ENCODE assay signal across 18 cellular contexts in the genomic region with DNA sequence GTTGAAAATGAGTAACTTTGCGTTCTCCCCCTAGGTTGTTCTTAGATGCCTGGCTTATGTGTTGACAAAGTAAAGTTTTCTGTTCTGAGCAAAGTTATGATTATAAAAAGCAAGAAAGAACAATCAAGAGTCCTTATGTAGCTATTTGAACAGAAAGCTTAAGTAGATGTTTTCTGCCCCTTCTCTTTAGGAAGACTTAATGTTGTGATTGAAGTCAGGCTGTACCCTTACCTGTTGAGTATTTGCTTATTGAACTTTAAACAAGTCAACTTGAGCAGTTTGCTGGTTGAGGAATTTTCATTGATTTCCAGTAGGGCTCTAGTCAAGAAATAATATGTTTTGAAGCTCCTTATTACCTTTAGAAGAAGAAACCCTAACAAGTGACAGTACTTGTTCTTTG. TPM values are rescaled to one million over a fixed set of nuclear protein-coding genes. Genes with fewer than 3 reads are reported as not detected.
A peak's percentile ranks its signal among the peaks of the same experiment; 100 is the strongest.
DNase-seq lines count a peak whose midpoint lies in the region; ATAC-seq and TF ChIP-seq lines count a peak whose summit lies in the region.
"Had no signal": no experiment of that assay in that cellular context is flagged by ENCODE, and none has a peak within 500 bp of the region (broad histone marks: within the 10 kb centered on the region; RNA-seq: fewer than 3 reads in every experiment).

No MANE protein-coding gene starts in this region.

- no peaks in the 10 kb centered on the region for H3K9me2 ChIP-seq in PC-3 (replicated peaks; ENCODE audit: low read length)

- H3K4me3 Mint-ChIP-seq in natural killer cell treated with Interleukin-12 subunit alpha and Interleukin-12 subunit beta and Interleukin-15 and Interleukin-18, amount 100 ng/mL, for 72 hours, result no peak overlapping the region
- H3K4me3 Mint-ChIP-seq: B cell; CD4-positive, CD25-positive, alpha-beta regulatory T cell; CD8-positive, alpha-beta T cell; HFFc6 had no signal

- H3K27ac ChIP-seq in PC-3 (ENCODE audit: low read length) (no peak overlapping the region), left lung (no peak overlapping the region), psoas muscle (no peak overlapping the region)
- H3K27ac ChIP-seq: 22Rv1, BLaER1, C4-2B had no signal

- intact Hi-C loops in PC-3 (cut with micrococcal nuclease), result no loop called here
- intact Hi-C loops in left lung (cut with DNase I), result no loop called here
- intact Hi-C loops in psoas muscle (cut with DNase I), result loop anchor here in 1 of 2 donors (5.0 kb wide), 1 partner anchor 49 kb away; no protein-coding TSS in a partner anchor

- no peak overlapping the region for H2AFZ ChIP-seq in PC-3 (ENCODE audit: low read length)

- ATAC-seq in PC-3 (no peak), left lung (peak; percentile 74), psoas muscle (no peak)
- no peak for ATAC-seq in natural killer cell treated with Interleukin-12 subunit alpha and Interleukin-12 subunit beta and Interleukin-15 and Interleukin-18, amount 100 ng/mL, for 72 hours
- ATAC-seq: CD8-positive, alpha-beta T cell had no signal

- H3K36me3 Mint-ChIP-seq in natural killer cell treated with Interleukin-12 subunit alpha and Interleukin-12 subunit beta and Interleukin-15 and Interleukin-18, amount 100 ng/mL, for 72 hours, result peaks cover 5% of the 10 kb centered on the region

- no peak for DNase-seq in PC-3
- no peak for DNase-seq in left lung
- DNase-seq in natural killer cell treated with Interleukin-12 subunit alpha and Interleukin-12 subunit beta and Interleukin-15 and Interleukin-18, amount 100 ng/mL, for 72 hours (ENCODE audit: low spot score), result no peak
- DNase-seq in NOMO-1 treated with DMSO at 0.1 percent for 48 hours (lab: John Stamatoyannopoulos, UW; ENCODE audit: unreplicated experiment), result no peak
- no peak for DNase-seq in cerebellar nuclear complex (lab: John Stamatoyannopoulos, UW)
- no peak for DNase-seq in psoas muscle
- DNase-seq: Caco-2; CD4-positive, CD25-positive, alpha-beta regulatory T cell; DMS153; DND-41; GOT3; HFFc6 had no signal

- H3K9ac ChIP-seq in PC-3 (ENCODE audit: low read length), result no peak overlapping the region
- H3K9ac ChIP-seq: BLaER1 had no signal

- WGBS in psoas muscle, 3 donors, result 95 to 98% (median 98%) methylated on average over 1 of the region's 1 CpG

- no peak overlapping the region for H3K4me3 ChIP-seq in PC-3 (ENCODE audit: low read length)
- H3K4me3 ChIP-seq in left lung, result no peak overlapping the region
- no peak overlapping the region for H3K4me3 ChIP-seq in psoas muscle
- H3K4me3 ChIP-seq: BLaER1, HAP-1 had no signal

- POLR2A ChIA-PET in PC-3 (lab: Charles Lee; ENCODE audit: unreplicated experiment), result no interaction called here

- peaks cover 10% of the 10 kb centered on the region for H3K4me1 ChIP-seq in PC-3 (ENCODE audit: insufficient read depth, low read length)
- no peaks in the 10 kb centered on the region for H3K4me1 ChIP-seq in left lung
- peaks cover 10% of the 10 kb centered on the region for H3K4me1 ChIP-seq in psoas muscle
- H3K4me1 ChIP-seq: BLaER1, Caco-2, HAP-1 had no signal

- no peaks in the 10 kb centered on the region for H3K9me3 ChIP-seq in PC-3 (ENCODE audit: low read length)
- H3K9me3 ChIP-seq in left lung, result no peaks in the 10 kb centered on the region
- no peaks in the 10 kb centered on the region for H3K9me3 ChIP-seq in psoas muscle
- H3K9me3 ChIP-seq: BLaER1, Caco-2, HAP-1 had no signal

- H3K27ac Mint-ChIP-seq in natural killer cell treated with Interleukin-12 subunit alpha and Interleukin-12 subunit beta and Interleukin-15 and Interleukin-18, amount 100 ng/mL, for 72 hours, result peak overlapping the region; percentile 6 to 15
- H3K27ac Mint-ChIP-seq: B cell; CD8-positive, alpha-beta T cell; HFFc6 had no signal

- H3K9me3 Mint-ChIP-seq in natural killer cell treated with Interleukin-12 subunit alpha and Interleukin-12 subunit beta and Interleukin-15 and Interleukin-18, amount 100 ng/mL, for 72 hours, result no peaks in the 10 kb centered on the region
- H3K9me3 Mint-ChIP-seq: CD4-positive, CD25-positive, alpha-beta regulatory T cell; CD8-positive, alpha-beta T cell; HFFc6 had no signal

- H3K79me2 ChIP-seq in PC-3 (ENCODE audit: low read length), result no peaks in the 10 kb centered on the region

- H4K20me1 ChIP-seq in PC-3 (ENCODE audit: low read length), result peaks cover 12% of the 10 kb centered on the region

- no peaks in the 10 kb centered on the region for H3K27me3 Mint-ChIP-seq in natural killer cell treated with Interleukin-12 subunit alpha and Interleukin-12 subunit beta and Interleukin-15 and Interleukin-18, amount 100 ng/mL, for 72 hours
- H3K27me3 Mint-ChIP-seq: B cell; CD4-positive, CD25-positive, alpha-beta regulatory T cell had no signal

- H3K27me3 ChIP-seq in PC-3 (ENCODE audit: low read length), result no peaks in the 10 kb centered on the region
- H3K27me3 ChIP-seq in left lung, result no peaks in the 10 kb centered on the region
- no peaks in the 10 kb centered on the region for H3K27me3 ChIP-seq in psoas muscle (ENCODE audit: insufficient read depth in 3 of 3, low read length in 2 of 3)
- H3K27me3 ChIP-seq: BLaER1 had no signal

- H3K4me1 Mint-ChIP-seq in natural killer cell treated with Interleukin-12 subunit alpha and Interleukin-12 subunit beta and Interleukin-15 and Interleukin-18, amount 100 ng/mL, for 72 hours (ENCODE audit: low read depth in 2 of 2), result peaks cover 21 to 25% of the 10 kb centered on the region in 2 donors
- H3K4me1 Mint-ChIP-seq: B cell had no signal

- H3K36me3 ChIP-seq in PC-3 (ENCODE audit: low read depth, low read length) (peaks cover 29% of the 10 kb centered on the region), left lung (peaks cover 0 to 29% of the 10 kb centered on the region in 2 donors), psoas muscle (ENCODE audit: insufficient read depth in 1 of 2, low read depth in 1 of 2) (peaks cover 0 to 42% of the 10 kb centered on the region in 2 donors)

- no peak overlapping the region for H3K4me2 ChIP-seq in PC-3 (ENCODE audit: low read length)
- H3K4me2 ChIP-seq: BLaER1 had no signal

- CTCF ChIA-PET in PC-3 (lab: Charles Lee), result no interaction called here

- TSS peak; percentile 11 for BruUV-seq in PC-3 (replicated peaks; lab: Mats Ljungman, UMichigan)

- TF ChIP-seq CTCF in PC-3 (conservative IDR thresholded peaks at IDR 0.05; ENCODE audit: low read depth, low read length) (no peak), left lung (IDR thresholded peaks at IDR 0.05) (no peak), psoas muscle (IDR thresholded peaks at IDR 0.05) (no peak)

- H3F3A ChIP-seq in PC-3 (ENCODE audit: low read length, unreplicated experiment), result no peaks in the 10 kb centered on the region

RNA-seq across cellular contexts. Expression of gene VDAC2, which starts 33.9 kb away (rescaled TPM):
- total RNA-seq in PC-3 (2014; rRNA removed) (463 and 542 TPM in 2 replicates), left lung (100 to 1,000 TPM; 151 to 155 TPM), psoas muscle (100 to 1,000 TPM; 314 to 546 (median 399) TPM)
- 100 to 1,000 TPM; 160 to 187 TPM for total RNA-seq in natural killer cell treated with Interleukin-12 subunit alpha and Interleukin-12 subunit beta and Interleukin-15 and Interleukin-18, amount 100 ng/mL, for 72 hours
- 100 to 1,000 TPM; 391 to 770 (median 432) TPM for polyA plus RNA-seq in psoas muscle

RNA-seq across cellular contexts. Expression of gene COMTD1, which starts 59.0 kb away (rescaled TPM):
- total RNA-seq in PC-3 (2014; rRNA removed), result 183 and 214 TPM in 2 replicates
- 10 to 100 TPM; 18.6 to 26.5 TPM for total RNA-seq in left lung
- 10 to 100 TPM; 22.3 to 58.9 TPM for total RNA-seq in natural killer cell treated with Interleukin-12 subunit alpha and Interleukin-12 subunit beta and Interleukin-15 and Interleukin-18, amount 100 ng/mL, for 72 hours
- 10 to 100 TPM; 15.2 to 38.8 (median 21.2) TPM for total RNA-seq in psoas muscle
- polyA plus RNA-seq in psoas muscle, result 10 to 100 TPM in 2 of 3 donors, 1 to 10 TPM in 1; 5.8 to 54.7 (median 49.3) TPM
